In genomic region chr2:13654416-13654815, GRCh38 we compare ENCODE assay signal across 17 cellular contexts.
A peak's percentile ranks its signal among the peaks of the same experiment; 100 is the strongest.
DNase-seq lines count a peak whose midpoint lies in the region; TF ChIP-seq lines count a peak whose summit lies in the region.
"Had no signal": no experiment of that assay in that cellular context is flagged by ENCODE, and none has a peak within 500 bp of the region (broad histone marks: within the 10 kb centered on the region; RNA-seq: fewer than 3 reads in every experiment).

No MANE protein-coding gene starts in this region.

- H3K36me3 ChIP-seq in ACC112 (ENCODE audit: insufficient read depth, low read length), result 0 out of 2 replicates have a peak, but pooled peaks cover 10% of the 10 kb centered on the region
- H3K36me3 ChIP-seq: BE2C, HAP-1 had no signal

- no peak overlapping the region for H3K27ac ChIP-seq in ACC112 (ENCODE audit: low read depth, low read length)
- H3K27ac ChIP-seq: PC-9 had no signal

- H3K4me1 Mint-ChIP-seq in activated CD4-positive, alpha-beta T cell treated with anti-CD3 and anti-CD28 coated beads, Interleukin-2, amount 10 ng/mL, durations not matched to agents 7 days and 5 days, result no peaks in the 10 kb centered on the region
- H3K4me1 Mint-ChIP-seq in glutamatergic neuron (ENCODE audit: low read depth, unreplicated experiment), result peaks cover 11% of the 10 kb centered on the region
- H3K4me1 Mint-ChIP-seq: CD4-positive, alpha-beta memory T cell; IgD-negative memory B cell had no signal

- peaks cover 39% of the 10 kb centered on the region for H3K4me1 ChIP-seq in ACC112 (ENCODE audit: control insufficient read depth, insufficient read depth, low read length, unreplicated experiment)
- H3K4me1 ChIP-seq: HAP-1 had no signal

- H3K27me3 Mint-ChIP-seq in activated CD4-positive, alpha-beta T cell treated with anti-CD3 and anti-CD28 coated beads, Interleukin-2, amount 10 ng/mL, durations not matched to agents 7 days and 5 days, result no peaks in the 10 kb centered on the region
- H3K27me3 Mint-ChIP-seq in glutamatergic neuron (ENCODE audit: unreplicated experiment), result peaks cover 2% of the 10 kb centered on the region
- H3K27me3 Mint-ChIP-seq: CD4-positive, alpha-beta memory T cell; IgD-negative memory B cell had no signal

- H3K36me3 Mint-ChIP-seq in activated CD4-positive, alpha-beta T cell treated with anti-CD3 and anti-CD28 coated beads, Interleukin-2, amount 10 ng/mL, durations not matched to agents 7 days and 5 days (ENCODE audit: low read depth), result no peaks in the 10 kb centered on the region
- H3K36me3 Mint-ChIP-seq in glutamatergic neuron (ENCODE audit: unreplicated experiment), result peaks cover 10% of the 10 kb centered on the region
- H3K36me3 Mint-ChIP-seq: CD4-positive, alpha-beta memory T cell; IgD-negative memory B cell had no signal

- DNase-seq in DMS153 (lab: John Stamatoyannopoulos, UW) (peak; percentile 62), M059J (ENCODE audit: low read depth) (peak; percentile 4), astrocyte of the spinal cord (ENCODE audit: low read depth, low spot score) (peak; percentile 20), NCI-H2227 (lab: John Stamatoyannopoulos, UW; ENCODE audit: unreplicated experiment) (no peak), glutamatergic neuron (no peak), GF-D8 (lab: John Stamatoyannopoulos, UW) (no peak)
- DNase-seq in activated CD4-positive, alpha-beta T cell treated with anti-CD3 and anti-CD28 coated beads, Interleukin-2, amount 10 ng/mL, durations not matched to agents 7 days and 5 days, result no peak
- DNase-seq: BE2C; CD4-positive, alpha-beta memory T cell; EL; NCI-H1092; NCI-H187 treated with DMSO at 0.1 percent for 48 hours; NCI-H524; PC-9 had no signal

- peak overlapping the region; percentile 48 for H2AFZ ChIP-seq in ACC112 (ENCODE audit: low read length, unreplicated experiment)
- H2AFZ ChIP-seq: PC-9 had no signal

- POLR2A ChIA-PET in activated CD4-positive, alpha-beta T cell treated with anti-CD3 and anti-CD28 coated beads, Interleukin-2, amount 10 ng/mL, durations not matched to agents 7 days and 5 days (lab: Charles Lee), result no interaction called here

- no peaks in the 10 kb centered on the region for H3K79me2 ChIP-seq in ACC112 (ENCODE audit: control insufficient read depth, insufficient read depth, low read length, unreplicated experiment)

- no peak overlapping the region for H3K4me3 Mint-ChIP-seq in activated CD4-positive, alpha-beta T cell treated with anti-CD3 and anti-CD28 coated beads, Interleukin-2, amount 10 ng/mL, durations not matched to agents 7 days and 5 days
- H3K4me3 Mint-ChIP-seq in glutamatergic neuron (ENCODE audit: unreplicated experiment), result no peak overlapping the region
- H3K4me3 Mint-ChIP-seq: CD4-positive, alpha-beta memory T cell; IgD-negative memory B cell had no signal

- H3K27me3 ChIP-seq in ACC112 (ENCODE audit: insufficient read depth, low read length), result no peaks in the 10 kb centered on the region
- H3K27me3 ChIP-seq: BE2C had no signal

- no peak for TF ChIP-seq CTCF in astrocyte of the spinal cord (IDR thresholded peaks at IDR 0.05; ENCODE audit: low read depth, low read length)
- TF ChIP-seq CTCF in glutamatergic neuron (IDR thresholded peaks at IDR 0.05; ENCODE audit: partially characterized antibody, unreplicated experiment), result no peak

- peaks cover 2% of the 10 kb centered on the region for H3K9me3 Mint-ChIP-seq in activated CD4-positive, alpha-beta T cell treated with anti-CD3 and anti-CD28 coated beads, Interleukin-2, amount 10 ng/mL, durations not matched to agents 7 days and 5 days
- H3K9me3 Mint-ChIP-seq in glutamatergic neuron (ENCODE audit: unreplicated experiment), result peaks cover 1% of the 10 kb centered on the region

- CTCF ChIA-PET in activated CD4-positive, alpha-beta T cell treated with anti-CD3 and anti-CD28 coated beads, Interleukin-2, amount 10 ng/mL, durations not matched to agents 7 days and 5 days (lab: Charles Lee), result no interaction called here

- H3K4me3 ChIP-seq in ACC112 (ENCODE audit: low read depth, low read length) (no peak overlapping the region), astrocyte of the spinal cord (ENCODE audit: low read depth, low read length) (no peak overlapping the region)
- H3K4me3 ChIP-seq: HAP-1, PC-9 had no signal

- in situ Hi-C loops in astrocyte of the spinal cord (cut with HindIII; ENCODE audit: low sequenced_read_pairs), result no loop called here

- no peak overlapping the region for H3K27ac Mint-ChIP-seq in activated CD4-positive, alpha-beta T cell treated with anti-CD3 and anti-CD28 coated beads, Interleukin-2, amount 10 ng/mL, durations not matched to agents 7 days and 5 days
- H3K27ac Mint-ChIP-seq in glutamatergic neuron (ENCODE audit: unreplicated experiment), result no peak overlapping the region
- H3K27ac Mint-ChIP-seq: CD4-positive, alpha-beta memory T cell; IgD-negative memory B cell had no signal

Comparison
In these comparisons a context has a peak if more than half of its experiments do, and no peak if none do; other contexts are left out.
1. DNase-seq: peak in DMS153 (single experiment), M059J (single experiment) and astrocyte of the spinal cord (single experiment); none in NCI-H2227 (single experiment), activated CD4-positive, alpha-beta T cell treated with anti-CD3 and anti-CD28 coated beads, Interleukin-2, amount 10 ng/mL, durations not matched to agents 7 days and 5 days (single experiment), glutamatergic neuron (single experiment) and GF-D8 (single experiment).